ENCODE assay signal across 26 cellular contexts in the genomic region with DNA sequence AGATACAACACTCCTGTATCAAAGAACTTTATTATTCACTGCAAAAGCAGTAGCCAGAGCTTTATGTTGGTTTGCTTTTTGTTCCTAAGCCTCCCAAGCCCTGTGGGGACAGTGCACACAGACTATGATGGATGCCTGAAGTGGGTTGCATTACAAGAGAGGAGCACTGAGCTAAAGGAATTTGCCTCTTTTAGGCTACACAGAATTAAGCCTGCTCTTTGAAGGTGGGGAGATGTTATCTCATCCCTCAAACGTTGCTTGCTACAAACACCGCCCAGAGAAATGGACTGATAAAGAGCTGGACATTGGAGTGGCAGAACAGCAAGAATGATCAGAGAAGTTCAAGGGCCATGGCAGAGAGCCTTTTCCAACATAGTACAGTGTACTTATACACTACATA. TPM values are rescaled to one million over a fixed set of nuclear protein-coding genes. Genes with fewer than 3 reads are reported as not detected.
"Had no signal": no experiment of that assay in that cellular context is flagged by ENCODE, and none has a peak within 500 bp of the region (broad histone marks: within the 10 kb centered on the region; RNA-seq: fewer than 3 reads in every experiment).

No MANE protein-coding gene starts in this region.

- H3K36me3 Mint-ChIP-seq: brain; natural killer cell treated with Interleukin-12 subunit alpha and Interleukin-12 subunit beta and Interleukin-15 and Interleukin-18, amount 100 ng/mL, for 72 hours had no signal

- H3K27me3 Mint-ChIP-seq: activated CD4-positive, alpha-beta memory T cell treated with anti-CD3 and anti-CD28 coated beads, Interleukin-2, amount 10 ng/mL, durations not matched to agents 7 days and 5 days; activated CD8-positive, alpha-beta memory T cell treated with anti-CD3 and anti-CD28 coated beads, Interleukin-2, amount 10 ng/mL, durations not matched to agents 7 days and 5 days; activated naive CD8-positive, alpha-beta T cell treated with anti-CD3 and anti-CD28 coated beads, Interleukin-2, amount 50 U/mL, for 24 hours; activated T-helper 17 cell treated with anti-CD3 and anti-CD28 coated beads, Interleukin-2, amount 50 U/mL, for 72 hours; brain; central memory CD8-positive, alpha-beta T cell; natural killer cell treated with Interleukin-12 subunit alpha and Interleukin-12 subunit beta and Interleukin-15 and Interleukin-18, amount 100 ng/mL, for 72 hours; progenitor cell of endocrine pancreas had no signal

- H3K27ac Mint-ChIP-seq: activated CD4-positive, alpha-beta memory T cell treated with anti-CD3 and anti-CD28 coated beads, Interleukin-2, amount 10 ng/mL, durations not matched to agents 7 days and 5 days; activated naive CD4-positive, alpha-beta T cell treated with anti-CD3 and anti-CD28 coated beads for 36 hours; activated naive CD8-positive, alpha-beta T cell treated with anti-CD3 and anti-CD28 coated beads, Interleukin-2, amount 50 U/mL, for 24 hours; activated T-helper 17 cell treated with anti-CD3 and anti-CD28 coated beads, Interleukin-2, amount 50 U/mL, for 72 hours had no signal

- H3K4me3 Mint-ChIP-seq: activated CD8-positive, alpha-beta memory T cell treated with anti-CD3 and anti-CD28 coated beads, Interleukin-2, amount 10 ng/mL, durations not matched to agents 7 days and 5 days; activated naive CD4-positive, alpha-beta T cell treated with anti-CD3 and anti-CD28 coated beads for 36 hours; activated naive CD8-positive, alpha-beta T cell treated with anti-CD3 and anti-CD28 coated beads, Interleukin-2, amount 50 U/mL, for 24 hours; natural killer cell treated with Interleukin-12 subunit alpha and Interleukin-12 subunit beta and Interleukin-15 and Interleukin-18, amount 100 ng/mL, for 72 hours had no signal

- ATAC-seq: activated CD8-positive, alpha-beta memory T cell treated with anti-CD3 and anti-CD28 coated beads, Interleukin-2, amount 10 ng/mL, durations not matched to agents 7 days and 5 days; activated naive CD8-positive, alpha-beta T cell treated with anti-CD3 and anti-CD28 coated beads, Interleukin-2, amount 50 U/mL, for 24 hours; activated T-helper 17 cell treated with anti-CD3 and anti-CD28 coated beads, Interleukin-2, amount 50 U/mL, for 72 hours; left colon; lower lobe of right lung; natural killer cell treated with Interleukin-12 subunit alpha and Interleukin-12 subunit beta and Interleukin-15 and Interleukin-18, amount 100 ng/mL, for 72 hours; stimulated activated effector memory CD8-positive, alpha-beta T cell treated with anti-CD3 and anti-CD28 coated beads, Interleukin-12 subunit alpha, Interleukin-12 subunit beta, amount 100 ng/mL, for 72 hours; upper lobe of right lung had no signal

- H3K4me3 ChIP-seq: coronary artery, hepatocyte, lower lobe of right lung, SK-N-MC, skin epidermis, stomach, testis, upper lobe of right lung had no signal

- H3K9me3 ChIP-seq: lower lobe of right lung, stomach, testis, upper lobe of right lung had no signal

- H3K36me3 ChIP-seq: lower lobe of right lung, stomach, upper lobe of right lung had no signal

- H3K9me3 Mint-ChIP-seq: activated CD4-positive, alpha-beta memory T cell treated with anti-CD3 and anti-CD28 coated beads, Interleukin-2, amount 10 ng/mL, durations not matched to agents 7 days and 5 days; activated naive CD4-positive, alpha-beta T cell treated with anti-CD3 and anti-CD28 coated beads for 36 hours; activated naive CD8-positive, alpha-beta T cell treated with anti-CD3 and anti-CD28 coated beads, Interleukin-2, amount 50 U/mL, for 24 hours; activated T-helper 17 cell treated with anti-CD3 and anti-CD28 coated beads, Interleukin-2, amount 50 U/mL, for 72 hours; central memory CD8-positive, alpha-beta T cell; natural killer cell treated with Interleukin-12 subunit alpha and Interleukin-12 subunit beta and Interleukin-15 and Interleukin-18, amount 100 ng/mL, for 72 hours; stimulated activated effector memory CD8-positive, alpha-beta T cell treated with anti-CD3 and anti-CD28 coated beads, Interleukin-12 subunit alpha, Interleukin-12 subunit beta, amount 100 ng/mL, for 72 hours had no signal

- H3K27me3 ChIP-seq: hepatocyte, stomach, testis, upper lobe of right lung had no signal

- DNase-seq: activated CD4-positive, alpha-beta memory T cell treated with anti-CD3 and anti-CD28 coated beads, Interleukin-2, amount 10 ng/mL, durations not matched to agents 7 days and 5 days; activated CD4-positive, alpha-beta T cell treated with anti-CD3 and anti-CD28 coated beads for 48 hours; activated CD4-positive, CD25-positive, alpha-beta regulatory T cell; activated CD8-positive, alpha-beta memory T cell treated with anti-CD3 and anti-CD28 coated beads, Interleukin-2, amount 10 ng/mL, durations not matched to agents 7 days and 5 days; activated naive CD4-positive, alpha-beta T cell treated with anti-CD3 and anti-CD28 coated beads for 36 hours; activated naive CD8-positive, alpha-beta T cell treated with anti-CD3 and anti-CD28 coated beads, Interleukin-2, amount 50 U/mL, for 24 hours; activated T-cell treated with anti-CD3 and anti-CD28 coated beads, Interleukin-2, amount 50 U/mL, for 1 hour; anterior cingulate cortex; left colon; lower lobe of right lung; nucleus accumbens; stimulated activated CD4-positive, alpha-beta T cell treated with anti-CD3 and anti-CD28 coated beads, Interleukin-4, amount 100 ng/mL, for 24 hours; stomach; testis; upper lobe of right lung had no signal

- H3K4me1 ChIP-seq: testis, upper lobe of right lung had no signal

- H3K27ac ChIP-seq: coronary artery, hepatocyte, lower lobe of right lung, SK-N-MC, stomach, testis, upper lobe of right lung had no signal

RNA-seq across cellular contexts. Expression of a gene that starts 33.4 kb away (rescaled TPM):
- total RNA-seq: glomerular endothelial cell had no signal
